1 cellular context compared by ENCODE assay signal in the genomic region with DNA sequence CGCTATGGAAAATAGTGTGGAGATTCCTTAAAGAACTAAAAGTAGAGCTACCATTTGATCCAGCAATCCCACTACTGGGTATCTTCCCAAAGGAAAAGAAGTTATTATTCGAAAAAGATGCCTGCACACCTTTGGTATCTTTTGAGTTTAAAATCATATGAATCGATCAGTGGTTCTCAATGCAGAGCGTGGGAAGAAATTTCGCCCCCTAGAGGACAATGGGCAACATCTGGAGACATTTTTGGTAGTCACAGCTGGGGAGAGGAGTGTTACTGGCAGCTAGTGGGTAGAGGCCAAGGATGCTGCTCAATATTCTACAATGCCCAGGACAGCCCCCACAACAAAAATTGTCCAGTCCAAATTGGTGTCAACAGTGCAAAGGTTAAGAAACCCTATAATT.
TF ChIP-seq lines count a peak whose summit lies in the region.

No MANE protein-coding gene starts in this region.

TF ChIP-seq in GM23338, 12 proteins besides CTCF, POLR2A, EP300 and RAD21 (continued from another document):
- TF ChIP-seq, protein P1, sequence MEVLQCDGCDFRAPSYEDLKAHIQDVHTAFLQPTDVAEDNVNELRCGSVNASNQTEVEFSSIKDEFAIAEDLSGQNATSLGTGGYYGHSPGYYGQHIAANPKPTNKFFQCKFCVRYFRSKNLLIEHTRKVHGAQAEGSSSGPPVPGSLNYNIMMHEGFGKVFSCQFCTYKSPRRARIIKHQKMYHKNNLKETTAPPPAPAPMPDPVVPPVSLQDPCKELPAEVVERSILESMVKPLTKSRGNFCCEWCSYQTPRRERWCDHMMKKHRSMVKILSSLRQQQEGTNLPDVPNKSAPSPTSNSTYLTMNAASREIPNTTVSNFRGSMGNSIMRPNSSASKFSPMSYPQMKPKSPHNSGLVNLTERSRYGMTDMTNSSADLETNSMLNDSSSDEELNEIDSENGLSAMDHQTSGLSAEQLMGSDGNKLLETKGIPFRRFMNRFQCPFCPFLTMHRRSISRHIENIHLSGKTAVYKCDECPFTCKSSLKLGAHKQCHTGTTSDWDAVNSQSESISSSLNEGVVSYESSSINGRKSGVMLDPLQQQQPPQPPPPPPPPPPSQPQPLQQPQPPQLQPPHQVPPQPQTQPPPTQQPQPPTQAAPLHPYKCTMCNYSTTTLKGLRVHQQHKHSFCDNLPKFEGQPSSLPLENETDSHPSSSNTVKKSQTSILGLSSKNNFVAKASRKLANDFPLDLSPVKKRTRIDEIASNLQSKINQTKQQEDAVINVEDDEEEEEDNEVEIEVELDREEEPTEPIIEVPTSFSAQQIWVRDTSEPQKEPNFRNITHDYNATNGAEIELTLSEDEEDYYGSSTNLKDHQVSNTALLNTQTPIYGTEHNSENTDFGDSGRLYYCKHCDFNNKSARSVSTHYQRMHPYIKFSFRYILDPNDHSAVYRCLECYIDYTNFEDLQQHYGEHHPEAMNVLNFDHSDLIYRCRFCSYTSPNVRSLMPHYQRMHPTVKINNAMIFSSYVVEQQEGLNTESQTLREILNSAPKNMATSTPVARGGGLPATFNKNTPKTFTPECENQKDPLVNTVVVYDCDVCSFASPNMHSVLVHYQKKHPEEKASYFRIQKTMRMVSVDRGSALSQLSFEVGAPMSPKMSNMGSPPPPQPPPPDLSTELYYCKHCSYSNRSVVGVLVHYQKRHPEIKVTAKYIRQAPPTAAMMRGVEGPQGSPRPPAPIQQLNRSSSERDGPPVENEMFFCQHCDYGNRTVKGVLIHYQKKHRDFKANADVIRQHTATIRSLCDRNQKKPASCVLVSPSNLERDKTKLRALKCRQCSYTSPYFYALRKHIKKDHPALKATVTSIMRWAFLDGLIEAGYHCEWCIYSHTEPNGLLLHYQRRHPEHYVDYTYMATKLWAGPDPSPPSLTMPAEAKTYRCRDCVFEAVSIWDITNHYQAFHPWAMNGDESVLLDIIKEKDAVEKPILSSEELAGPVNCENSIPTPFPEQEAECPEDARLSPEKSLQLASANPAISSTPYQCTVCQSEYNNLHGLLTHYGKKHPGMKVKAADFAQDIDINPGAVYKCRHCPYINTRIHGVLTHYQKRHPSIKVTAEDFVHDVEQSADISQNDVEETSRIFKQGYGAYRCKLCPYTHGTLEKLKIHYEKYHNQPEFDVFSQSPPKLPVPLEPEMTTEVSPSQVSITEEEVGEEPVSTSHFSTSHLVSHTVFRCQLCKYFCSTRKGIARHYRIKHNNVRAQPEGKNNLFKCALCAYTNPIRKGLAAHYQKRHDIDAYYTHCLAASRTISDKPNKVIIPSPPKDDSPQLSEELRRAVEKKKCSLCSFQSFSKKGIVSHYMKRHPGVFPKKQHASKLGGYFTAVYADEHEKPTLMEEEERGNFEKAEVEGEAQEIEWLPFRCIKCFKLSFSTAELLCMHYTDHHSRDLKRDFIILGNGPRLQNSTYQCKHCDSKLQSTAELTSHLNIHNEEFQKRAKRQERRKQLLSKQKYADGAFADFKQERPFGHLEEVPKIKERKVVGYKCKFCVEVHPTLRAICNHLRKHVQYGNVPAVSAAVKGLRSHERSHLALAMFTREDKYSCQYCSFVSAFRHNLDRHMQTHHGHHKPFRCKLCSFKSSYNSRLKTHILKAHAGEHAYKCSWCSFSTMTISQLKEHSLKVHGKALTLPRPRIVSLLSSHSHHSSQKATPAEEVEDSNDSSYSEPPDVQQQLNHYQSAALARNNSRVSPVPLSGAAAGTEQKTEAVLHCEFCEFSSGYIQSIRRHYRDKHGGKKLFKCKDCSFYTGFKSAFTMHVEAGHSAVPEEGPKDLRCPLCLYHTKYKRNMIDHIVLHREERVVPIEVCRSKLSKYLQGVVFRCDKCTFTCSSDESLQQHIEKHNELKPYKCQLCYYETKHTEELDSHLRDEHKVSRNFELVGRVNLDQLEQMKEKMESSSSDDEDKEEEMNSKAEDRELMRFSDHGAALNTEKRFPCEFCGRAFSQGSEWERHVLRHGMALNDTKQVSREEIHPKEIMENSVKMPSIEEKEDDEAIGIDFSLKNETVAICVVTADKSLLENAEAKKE (CRISPR knock-in tag; IDR thresholded peaks at IDR 0.05), result no peak
- no peak for TF ChIP-seq EZH2 (IDR thresholded peaks at IDR 0.05; ENCODE audit: low read depth, unreplicated experiment)
